ENCODE assay signal across 21 cellular contexts in genomic region chr9:80881350-80881749, GRCh38.
"Had no signal": no experiment of that assay in that cellular context is flagged by ENCODE, and none has a peak within 500 bp of the region (broad histone marks: within the 10 kb centered on the region; RNA-seq: fewer than 3 reads in every experiment).

No MANE protein-coding gene starts in this region.

- H3K4me3 ChIP-seq: spleen, thoracic aorta, vagina had no signal

- DNase-seq: activated CD4-positive, alpha-beta memory T cell treated with anti-CD3 and anti-CD28 coated beads for 36 hours; activated CD4-positive, alpha-beta T cell treated with anti-CD3 and anti-CD28 coated beads for 48 hours; activated CD8-positive, alpha-beta memory T cell treated with anti-CD3 and anti-CD28 coated beads, Interleukin-2, amount 10 ng/mL, durations not matched to agents 7 days and 5 days; activated gamma-delta T cell treated with Interleukin-2 at 50 U/mL for 16 hours; anterior cingulate cortex; brain microvascular endothelial cell; caudate nucleus; effector CD4-positive, alpha-beta T cell; erythroblast; foreskin fibroblast; spleen; stimulated activated CD4-positive, alpha-beta T cell treated with anti-CD3 and anti-CD28 coated beads, Interleukin-4, amount 100 ng/mL, for 24 hours; stimulated activated naive CD4-positive, alpha-beta T cell treated with Interleukin-2 at 50 U/mL for 16 hours; T-helper 17 cell had no signal

- H3K4me1 Mint-ChIP-seq: activated CD8-positive, alpha-beta memory T cell treated with anti-CD3 and anti-CD28 coated beads, Interleukin-2, amount 10 ng/mL, durations not matched to agents 7 days and 5 days; activated naive CD4-positive, alpha-beta T cell treated with anti-CD3 and anti-CD28 coated beads, Interleukin-2, amount 50 U/mL, for 24 hours; T-helper 17 cell had no signal

- H3K36me3 ChIP-seq: brain microvascular endothelial cell, spleen, thoracic aorta, vagina had no signal

- H3K4me1 ChIP-seq: spleen, vagina had no signal

- H3K27me3 ChIP-seq: brain microvascular endothelial cell, spleen, vagina had no signal

- H3K27ac Mint-ChIP-seq: activated CD4-positive, alpha-beta memory T cell treated with anti-CD3 and anti-CD28 coated beads for 36 hours; activated CD8-positive, alpha-beta memory T cell treated with anti-CD3 and anti-CD28 coated beads, Interleukin-2, amount 10 ng/mL, durations not matched to agents 7 days and 5 days; activated naive CD4-positive, alpha-beta T cell treated with anti-CD3 and anti-CD28 coated beads, Interleukin-2, amount 50 U/mL, for 24 hours; activated T-helper 1 cell treated with anti-CD3 and anti-CD28 coated beads, Interleukin-12 subunit alpha, Interleukin-12 subunit beta, Interleukin-2, Interleukin-4 antibody, amounts not matched to agents 30 ng/mL and 10 ng/mL and 1 ng/mL, durations not matched to agents 14 hours and 24 hours and 36 hours; dendritic cell treated with granulocyte-macrophage colony-stimulating factor and Interleukin-4, amounts not matched to agents 40 ng/mL and 50 ng/mL, for 4 days; natural killer cell treated with Interleukin-12 subunit alpha and Interleukin-12 subunit beta and Interleukin-15 and Interleukin-18, amount 100 ng/mL, for 72 hours; T-helper 17 cell; type B pancreatic cell had no signal

- ATAC-seq: activated CD8-positive, alpha-beta memory T cell treated with anti-CD3 and anti-CD28 coated beads, Interleukin-2, amount 10 ng/mL, durations not matched to agents 7 days and 5 days; natural killer cell treated with Interleukin-12 subunit alpha and Interleukin-12 subunit beta and Interleukin-15 and Interleukin-18, amount 100 ng/mL, for 72 hours; T-helper 17 cell had no signal

- H3K9me3 ChIP-seq: spleen, thoracic aorta, vagina had no signal

- H3K27me3 Mint-ChIP-seq: activated CD4-positive, alpha-beta memory T cell treated with anti-CD3 and anti-CD28 coated beads for 36 hours; activated CD8-positive, alpha-beta memory T cell treated with anti-CD3 and anti-CD28 coated beads, Interleukin-2, amount 10 ng/mL, durations not matched to agents 7 days and 5 days; activated naive CD4-positive, alpha-beta T cell treated with anti-CD3 and anti-CD28 coated beads, Interleukin-2, amount 50 U/mL, for 24 hours; dendritic cell treated with granulocyte-macrophage colony-stimulating factor and Interleukin-4, amounts not matched to agents 40 ng/mL and 50 ng/mL, for 4 days; natural killer cell treated with Interleukin-12 subunit alpha and Interleukin-12 subunit beta and Interleukin-15 and Interleukin-18, amount 100 ng/mL, for 72 hours; T-helper 17 cell had no signal

- H3K27ac ChIP-seq: brain microvascular endothelial cell, spleen, thoracic aorta, vagina had no signal

- H3K36me3 Mint-ChIP-seq: activated CD4-positive, alpha-beta memory T cell treated with anti-CD3 and anti-CD28 coated beads for 36 hours; activated CD8-positive, alpha-beta memory T cell treated with anti-CD3 and anti-CD28 coated beads, Interleukin-2, amount 10 ng/mL, durations not matched to agents 7 days and 5 days; activated naive CD4-positive, alpha-beta T cell treated with anti-CD3 and anti-CD28 coated beads, Interleukin-2, amount 50 U/mL, for 24 hours; type B pancreatic cell had no signal

- H3K9me3 Mint-ChIP-seq: activated naive CD4-positive, alpha-beta T cell treated with anti-CD3 and anti-CD28 coated beads, Interleukin-2, amount 50 U/mL, for 24 hours; activated T-helper 1 cell treated with anti-CD3 and anti-CD28 coated beads, Interleukin-12 subunit alpha, Interleukin-12 subunit beta, Interleukin-2, Interleukin-4 antibody, amounts not matched to agents 30 ng/mL and 10 ng/mL and 1 ng/mL, durations not matched to agents 14 hours and 24 hours and 36 hours had no signal

- H3K4me3 Mint-ChIP-seq: activated CD4-positive, alpha-beta memory T cell treated with anti-CD3 and anti-CD28 coated beads for 36 hours; activated CD8-positive, alpha-beta memory T cell treated with anti-CD3 and anti-CD28 coated beads, Interleukin-2, amount 10 ng/mL, durations not matched to agents 7 days and 5 days; activated naive CD4-positive, alpha-beta T cell treated with anti-CD3 and anti-CD28 coated beads, Interleukin-2, amount 50 U/mL, for 24 hours; activated T-helper 1 cell treated with anti-CD3 and anti-CD28 coated beads, Interleukin-12 subunit alpha, Interleukin-12 subunit beta, Interleukin-2, Interleukin-4 antibody, amounts not matched to agents 30 ng/mL and 10 ng/mL and 1 ng/mL, durations not matched to agents 14 hours and 24 hours and 36 hours; dendritic cell treated with granulocyte-macrophage colony-stimulating factor and Interleukin-4, amounts not matched to agents 40 ng/mL and 50 ng/mL, for 4 days; natural killer cell treated with Interleukin-12 subunit alpha and Interleukin-12 subunit beta and Interleukin-15 and Interleukin-18, amount 100 ng/mL, for 72 hours; T-helper 17 cell; type B pancreatic cell had no signal
